In the genomic region with DNA sequence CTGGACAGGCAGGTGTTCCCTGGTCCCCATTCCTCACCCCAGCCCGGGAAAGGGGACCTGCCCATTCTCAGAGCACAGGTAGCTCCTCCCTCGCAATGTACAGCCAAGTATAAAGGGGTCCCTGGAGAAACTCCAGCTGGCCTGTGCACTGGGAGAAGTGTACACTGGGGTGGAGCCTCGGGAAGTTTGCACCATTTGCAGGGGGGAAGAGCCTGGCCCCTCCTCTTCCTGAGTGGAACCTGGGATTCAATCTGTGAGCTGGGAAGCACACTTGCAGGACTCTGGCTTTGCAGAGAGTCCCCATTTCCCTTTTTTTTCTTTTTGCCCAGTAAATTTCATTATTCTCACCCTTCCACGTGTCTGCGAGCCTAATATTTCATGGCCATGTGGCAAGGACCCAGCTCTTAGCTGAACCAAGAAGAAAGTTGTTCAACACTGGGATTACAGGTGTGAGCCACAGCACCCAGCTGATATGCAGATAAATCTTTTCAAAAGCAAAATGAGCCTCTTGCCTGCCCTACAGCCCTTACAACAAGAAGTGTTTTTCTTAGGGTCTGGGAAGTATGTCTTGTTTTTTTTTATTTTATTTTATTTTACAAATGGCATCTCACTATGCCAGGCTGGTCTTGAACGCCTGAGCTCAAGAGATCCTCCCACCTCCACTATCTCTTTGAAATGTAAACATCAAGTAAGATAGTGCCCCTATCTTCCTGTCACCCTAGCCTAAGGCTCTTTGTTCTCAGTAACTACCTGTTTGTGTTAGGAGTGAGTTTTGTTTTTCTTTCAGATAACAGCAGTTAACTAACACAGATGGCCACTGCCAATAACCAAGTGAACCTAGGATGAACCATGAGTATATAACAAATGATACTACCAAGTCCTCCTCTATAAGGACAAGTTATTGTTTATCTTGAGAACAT, we compare ENCODE assay signal across 1 cellular context.
TF ChIP-seq lines count a peak whose summit lies in the region.

No MANE protein-coding gene starts in this region.

TF ChIP-seq in HepG2, 621 proteins besides CTCF, POLR2A, EP300 and RAD21 (continued from another document and continues in another):
- TF ChIP-seq, protein P1, sequence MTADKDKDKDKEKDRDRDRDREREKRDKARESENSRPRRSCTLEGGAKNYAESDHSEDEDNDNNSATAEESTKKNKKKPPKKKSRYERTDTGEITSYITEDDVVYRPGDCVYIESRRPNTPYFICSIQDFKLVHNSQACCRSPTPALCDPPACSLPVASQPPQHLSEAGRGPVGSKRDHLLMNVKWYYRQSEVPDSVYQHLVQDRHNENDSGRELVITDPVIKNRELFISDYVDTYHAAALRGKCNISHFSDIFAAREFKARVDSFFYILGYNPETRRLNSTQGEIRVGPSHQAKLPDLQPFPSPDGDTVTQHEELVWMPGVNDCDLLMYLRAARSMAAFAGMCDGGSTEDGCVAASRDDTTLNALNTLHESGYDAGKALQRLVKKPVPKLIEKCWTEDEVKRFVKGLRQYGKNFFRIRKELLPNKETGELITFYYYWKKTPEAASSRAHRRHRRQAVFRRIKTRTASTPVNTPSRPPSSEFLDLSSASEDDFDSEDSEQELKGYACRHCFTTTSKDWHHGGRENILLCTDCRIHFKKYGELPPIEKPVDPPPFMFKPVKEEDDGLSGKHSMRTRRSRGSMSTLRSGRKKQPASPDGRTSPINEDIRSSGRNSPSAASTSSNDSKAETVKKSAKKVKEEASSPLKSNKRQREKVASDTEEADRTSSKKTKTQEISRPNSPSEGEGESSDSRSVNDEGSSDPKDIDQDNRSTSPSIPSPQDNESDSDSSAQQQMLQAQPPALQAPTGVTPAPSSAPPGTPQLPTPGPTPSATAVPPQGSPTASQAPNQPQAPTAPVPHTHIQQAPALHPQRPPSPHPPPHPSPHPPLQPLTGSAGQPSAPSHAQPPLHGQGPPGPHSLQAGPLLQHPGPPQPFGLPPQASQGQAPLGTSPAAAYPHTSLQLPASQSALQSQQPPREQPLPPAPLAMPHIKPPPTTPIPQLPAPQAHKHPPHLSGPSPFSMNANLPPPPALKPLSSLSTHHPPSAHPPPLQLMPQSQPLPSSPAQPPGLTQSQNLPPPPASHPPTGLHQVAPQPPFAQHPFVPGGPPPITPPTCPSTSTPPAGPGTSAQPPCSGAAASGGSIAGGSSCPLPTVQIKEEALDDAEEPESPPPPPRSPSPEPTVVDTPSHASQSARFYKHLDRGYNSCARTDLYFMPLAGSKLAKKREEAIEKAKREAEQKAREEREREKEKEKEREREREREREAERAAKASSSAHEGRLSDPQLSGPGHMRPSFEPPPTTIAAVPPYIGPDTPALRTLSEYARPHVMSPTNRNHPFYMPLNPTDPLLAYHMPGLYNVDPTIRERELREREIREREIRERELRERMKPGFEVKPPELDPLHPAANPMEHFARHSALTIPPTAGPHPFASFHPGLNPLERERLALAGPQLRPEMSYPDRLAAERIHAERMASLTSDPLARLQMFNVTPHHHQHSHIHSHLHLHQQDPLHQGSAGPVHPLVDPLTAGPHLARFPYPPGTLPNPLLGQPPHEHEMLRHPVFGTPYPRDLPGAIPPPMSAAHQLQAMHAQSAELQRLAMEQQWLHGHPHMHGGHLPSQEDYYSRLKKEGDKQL (CRISPR knock-in tag; IDR thresholded peaks at IDR 0.05; ENCODE audit: low read depth) = peak; percentile 95
- TF ChIP-seq ARHGAP35 (CRISPR knock-in tag; IDR thresholded peaks at IDR 0.05; ENCODE audit: borderline replicate concordance) = no peak
- TF ChIP-seq ZNF703 (CRISPR knock-in tag; IDR thresholded peaks at IDR 0.05; ENCODE audit: borderline replicate concordance) = no peak
- TF ChIP-seq PHF21A (CRISPR knock-in tag; IDR thresholded peaks at IDR 0.05) = peak; percentile 42; the same call in 1 of the 2 replicates
- TF ChIP-seq NONO (IDR thresholded peaks at IDR 0.05) = no peak
- 0 out of 2 replicates have a peak, but pooled peaks have one; percentile 49 for TF ChIP-seq NONO (CRISPR knock-in tag; conservative IDR thresholded peaks at IDR 0.05)
- TF ChIP-seq SRSF4 (IDR thresholded peaks at IDR 0.05; ENCODE audit: low read depth, low read length, poor library complexity, severe bottlenecking) = no peak
- TF ChIP-seq, protein P2, sequence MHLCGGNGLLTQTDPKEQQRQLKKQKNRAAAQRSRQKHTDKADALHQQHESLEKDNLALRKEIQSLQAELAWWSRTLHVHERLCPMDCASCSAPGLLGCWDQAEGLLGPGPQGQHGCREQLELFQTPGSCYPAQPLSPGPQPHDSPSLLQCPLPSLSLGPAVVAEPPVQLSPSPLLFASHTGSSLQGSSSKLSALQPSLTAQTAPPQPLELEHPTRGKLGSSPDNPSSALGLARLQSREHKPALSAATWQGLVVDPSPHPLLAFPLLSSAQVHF (CRISPR knock-in tag; IDR thresholded peaks at IDR 0.05) = no peak
- peak; percentile 71; the same call in 1 of the 2 replicates for TF ChIP-seq MEIS1 (CRISPR knock-in tag; IDR thresholded peaks at IDR 0.05; ENCODE audit: borderline replicate concordance)
- TF ChIP-seq, protein P3, sequence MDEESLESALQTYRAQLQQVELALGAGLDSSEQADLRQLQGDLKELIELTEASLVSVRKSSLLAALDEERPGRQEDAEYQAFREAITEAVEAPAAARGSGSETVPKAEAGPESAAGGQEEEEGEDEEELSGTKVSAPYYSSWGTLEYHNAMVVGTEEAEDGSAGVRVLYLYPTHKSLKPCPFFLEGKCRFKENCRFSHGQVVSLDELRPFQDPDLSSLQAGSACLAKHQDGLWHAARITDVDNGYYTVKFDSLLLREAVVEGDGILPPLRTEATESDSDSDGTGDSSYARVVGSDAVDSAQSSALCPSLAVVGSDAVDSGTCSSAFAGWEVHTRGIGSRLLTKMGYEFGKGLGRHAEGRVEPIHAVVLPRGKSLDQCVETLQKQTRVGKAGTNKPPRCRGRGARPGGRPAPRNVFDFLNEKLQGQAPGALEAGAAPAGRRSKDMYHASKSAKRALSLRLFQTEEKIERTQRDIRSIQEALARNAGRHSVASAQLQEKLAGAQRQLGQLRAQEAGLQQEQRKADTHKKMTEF (CRISPR knock-in tag; IDR thresholded peaks at IDR 0.05) = peak; percentile 29; the same call in 1 of the 2 replicates
- peak; percentile 75; the same call in 1 of the 2 replicates for TF ChIP-seq FOXJ3 (CRISPR knock-in tag; IDR thresholded peaks at IDR 0.05; ENCODE audit: borderline replicate concordance)
- TF ChIP-seq ZFP1 (CRISPR knock-in tag; IDR thresholded peaks at IDR 0.05) = 0 out of 2 replicates have a peak, but pooled peaks have one; percentile 51
- peak; percentile 91 for TF ChIP-seq TBX2 (CRISPR knock-in tag; IDR thresholded peaks at IDR 0.05; ENCODE audit: borderline replicate concordance)
- TF ChIP-seq MAF1 (CRISPR knock-in tag; IDR thresholded peaks at IDR 0.05; ENCODE audit: borderline replicate concordance) = no peak
- no peak; the same call in 1 of the 2 replicates for TF ChIP-seq FOSL1 (CRISPR knock-in tag; IDR thresholded peaks at IDR 0.05; ENCODE audit: borderline replicate concordance)
- TF ChIP-seq, protein P4, sequence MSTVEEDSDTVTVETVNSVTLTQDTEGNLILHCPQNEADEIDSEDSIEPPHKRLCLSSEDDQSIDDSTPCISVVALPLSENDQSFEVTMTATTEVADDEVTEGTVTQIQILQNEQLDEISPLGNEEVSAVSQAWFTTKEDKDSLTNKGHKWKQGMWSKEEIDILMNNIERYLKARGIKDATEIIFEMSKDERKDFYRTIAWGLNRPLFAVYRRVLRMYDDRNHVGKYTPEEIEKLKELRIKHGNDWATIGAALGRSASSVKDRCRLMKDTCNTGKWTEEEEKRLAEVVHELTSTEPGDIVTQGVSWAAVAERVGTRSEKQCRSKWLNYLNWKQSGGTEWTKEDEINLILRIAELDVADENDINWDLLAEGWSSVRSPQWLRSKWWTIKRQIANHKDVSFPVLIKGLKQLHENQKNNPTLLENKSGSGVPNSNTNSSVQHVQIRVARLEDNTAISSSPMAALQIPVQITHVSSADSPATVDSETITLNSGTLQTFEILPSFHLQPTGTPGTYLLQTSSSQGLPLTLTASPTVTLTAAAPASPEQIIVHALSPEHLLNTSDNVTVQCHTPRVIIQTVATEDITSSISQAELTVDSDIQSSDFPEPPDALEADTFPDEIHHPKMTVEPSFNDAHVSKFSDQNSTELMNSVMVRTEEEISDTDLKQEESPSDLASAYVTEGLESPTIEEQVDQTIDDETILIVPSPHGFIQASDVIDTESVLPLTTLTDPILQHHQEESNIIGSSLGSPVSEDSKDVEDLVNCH (CRISPR knock-in tag; IDR thresholded peaks at IDR 0.05) = no peak
- peak; percentile 70; the same call in 1 of the 2 replicates for TF ChIP-seq SIX1 (CRISPR knock-in tag; IDR thresholded peaks at IDR 0.05; ENCODE audit: borderline replicate concordance)
- peak; percentile 87 for TF ChIP-seq RXRB (CRISPR knock-in tag; IDR thresholded peaks at IDR 0.05; ENCODE audit: borderline replicate concordance)
- TF ChIP-seq, protein P5, sequence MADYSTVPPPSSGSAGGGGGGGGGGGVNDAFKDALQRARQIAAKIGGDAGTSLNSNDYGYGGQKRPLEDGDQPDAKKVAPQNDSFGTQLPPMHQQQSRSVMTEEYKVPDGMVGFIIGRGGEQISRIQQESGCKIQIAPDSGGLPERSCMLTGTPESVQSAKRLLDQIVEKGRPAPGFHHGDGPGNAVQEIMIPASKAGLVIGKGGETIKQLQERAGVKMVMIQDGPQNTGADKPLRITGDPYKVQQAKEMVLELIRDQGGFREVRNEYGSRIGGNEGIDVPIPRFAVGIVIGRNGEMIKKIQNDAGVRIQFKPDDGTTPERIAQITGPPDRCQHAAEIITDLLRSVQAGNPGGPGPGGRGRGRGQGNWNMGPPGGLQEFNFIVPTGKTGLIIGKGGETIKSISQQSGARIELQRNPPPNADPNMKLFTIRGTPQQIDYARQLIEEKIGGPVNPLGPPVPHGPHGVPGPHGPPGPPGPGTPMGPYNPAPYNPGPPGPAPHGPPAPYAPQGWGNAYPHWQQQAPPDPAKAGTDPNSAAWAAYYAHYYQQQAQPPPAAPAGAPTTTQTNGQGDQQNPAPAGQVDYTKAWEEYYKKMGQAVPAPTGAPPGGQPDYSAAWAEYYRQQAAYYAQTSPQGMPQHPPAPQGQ (CRISPR knock-in tag; IDR thresholded peaks at IDR 0.05; ENCODE audit: borderline replicate concordance) = no peak
- TF ChIP-seq, protein P6, sequence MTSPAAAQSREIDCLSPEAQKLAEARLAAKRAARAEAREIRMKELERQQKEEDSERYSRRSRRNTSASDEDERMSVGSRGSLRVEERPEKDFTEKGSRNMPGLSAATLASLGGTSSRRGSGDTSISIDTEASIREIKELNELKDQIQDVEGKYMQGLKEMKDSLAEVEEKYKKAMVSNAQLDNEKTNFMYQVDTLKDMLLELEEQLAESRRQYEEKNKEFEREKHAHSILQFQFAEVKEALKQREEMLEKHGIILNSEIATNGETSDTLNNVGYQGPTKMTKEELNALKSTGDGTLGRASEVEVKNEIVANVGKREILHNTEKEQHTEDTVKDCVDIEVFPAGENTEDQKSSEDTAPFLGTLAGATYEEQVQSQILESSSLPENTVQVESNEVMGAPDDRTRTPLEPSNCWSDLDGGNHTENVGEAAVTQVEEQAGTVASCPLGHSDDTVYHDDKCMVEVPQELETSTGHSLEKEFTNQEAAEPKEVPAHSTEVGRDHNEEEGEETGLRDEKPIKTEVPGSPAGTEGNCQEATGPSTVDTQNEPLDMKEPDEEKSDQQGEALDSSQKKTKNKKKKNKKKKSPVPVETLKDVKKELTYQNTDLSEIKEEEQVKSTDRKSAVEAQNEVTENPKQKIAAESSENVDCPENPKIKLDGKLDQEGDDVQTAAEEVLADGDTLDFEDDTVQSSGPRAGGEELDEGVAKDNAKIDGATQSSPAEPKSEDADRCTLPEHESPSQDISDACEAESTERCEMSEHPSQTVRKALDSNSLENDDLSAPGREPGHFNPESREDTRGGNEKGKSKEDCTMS (CRISPR knock-in tag; conservative IDR thresholded peaks at IDR 0.05) = no peak
- peak; percentile 99 for TF ChIP-seq GATA4 (IDR thresholded peaks at IDR 0.05; ENCODE audit: borderline replicate concordance, low read depth)
- TF ChIP-seq FOXP1 (IDR thresholded peaks at IDR 0.05) = no peak
- peak; percentile 94 for TF ChIP-seq FOXP1 (CRISPR knock-in tag; IDR thresholded peaks at IDR 0.05)
- TF ChIP-seq ZSCAN21 (CRISPR knock-in tag; IDR thresholded peaks at IDR 0.05; ENCODE audit: borderline replicate concordance) = no peak
- TF ChIP-seq, protein P7, sequence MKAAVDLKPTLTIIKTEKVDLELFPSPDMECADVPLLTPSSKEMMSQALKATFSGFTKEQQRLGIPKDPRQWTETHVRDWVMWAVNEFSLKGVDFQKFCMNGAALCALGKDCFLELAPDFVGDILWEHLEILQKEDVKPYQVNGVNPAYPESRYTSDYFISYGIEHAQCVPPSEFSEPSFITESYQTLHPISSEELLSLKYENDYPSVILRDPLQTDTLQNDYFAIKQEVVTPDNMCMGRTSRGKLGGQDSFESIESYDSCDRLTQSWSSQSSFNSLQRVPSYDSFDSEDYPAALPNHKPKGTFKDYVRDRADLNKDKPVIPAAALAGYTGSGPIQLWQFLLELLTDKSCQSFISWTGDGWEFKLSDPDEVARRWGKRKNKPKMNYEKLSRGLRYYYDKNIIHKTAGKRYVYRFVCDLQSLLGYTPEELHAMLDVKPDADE (CRISPR knock-in tag; IDR thresholded peaks at IDR 0.05) = no peak
- no peak for TF ChIP-seq REL (CRISPR knock-in tag; conservative IDR thresholded peaks at IDR 0.05)
- TF ChIP-seq ZNF256 (CRISPR knock-in tag; conservative IDR thresholded peaks at IDR 0.05) = no peak
- no peak for TF ChIP-seq ZNF343 (CRISPR knock-in tag; IDR thresholded peaks at IDR 0.05)
- TF ChIP-seq KLF9 (CRISPR knock-in tag; IDR thresholded peaks at IDR 0.05; ENCODE audit: low read depth) = no peak
- TF ChIP-seq PPARG (CRISPR knock-in tag; conservative IDR thresholded peaks at IDR 0.05) = peak; percentile 60; the same call in 1 of the 2 replicates
- TF ChIP-seq ZC3H13 (CRISPR knock-in tag; IDR thresholded peaks at IDR 0.05) = no peak
- TF ChIP-seq POGZ (CRISPR knock-in tag; IDR thresholded peaks at IDR 0.05) = peak; percentile 74
- TF ChIP-seq ZNF33B (CRISPR knock-in tag; IDR thresholded peaks at IDR 0.05) = no peak
- no peak for TF ChIP-seq GTF3A (CRISPR knock-in tag; conservative IDR thresholded peaks at IDR 0.05)
- no peak for TF ChIP-seq DR1 (CRISPR knock-in tag; IDR thresholded peaks at IDR 0.05)
- TF ChIP-seq, protein P8, sequence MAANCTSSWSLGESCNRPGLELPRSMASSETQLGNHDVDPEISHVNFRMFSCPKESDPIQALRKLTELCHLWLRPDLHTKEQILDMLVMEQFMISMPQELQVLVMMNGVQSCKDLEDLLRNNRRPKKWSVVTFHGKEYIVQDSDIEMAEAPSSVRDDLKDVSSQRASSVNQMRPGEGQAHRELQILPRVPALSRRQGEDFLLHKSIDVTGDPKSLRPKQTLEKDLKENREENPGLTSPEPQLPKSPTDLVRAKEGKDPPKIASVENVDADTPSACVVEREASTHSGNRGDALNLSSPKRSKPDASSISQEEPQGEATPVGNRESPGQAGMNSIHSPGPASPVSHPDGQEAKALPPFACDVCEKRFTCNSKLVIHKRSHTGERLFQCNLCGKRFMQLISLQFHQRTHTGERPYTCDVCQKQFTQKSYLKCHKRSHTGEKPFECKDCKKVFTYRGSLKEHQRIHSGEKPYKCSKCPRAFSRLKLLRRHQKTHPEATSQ (CRISPR knock-in tag; IDR thresholded peaks at IDR 0.05; ENCODE audit: borderline replicate concordance) = no peak
- TF ChIP-seq SMARCE1 (IDR thresholded peaks at IDR 0.05; ENCODE audit: borderline replicate concordance) = no peak
- no peak for TF ChIP-seq ZNF768 (CRISPR knock-in tag; IDR thresholded peaks at IDR 0.05)
- TF ChIP-seq ELF3 (CRISPR knock-in tag; IDR thresholded peaks at IDR 0.05) = peak; percentile 79
